In the genomic region with DNA sequence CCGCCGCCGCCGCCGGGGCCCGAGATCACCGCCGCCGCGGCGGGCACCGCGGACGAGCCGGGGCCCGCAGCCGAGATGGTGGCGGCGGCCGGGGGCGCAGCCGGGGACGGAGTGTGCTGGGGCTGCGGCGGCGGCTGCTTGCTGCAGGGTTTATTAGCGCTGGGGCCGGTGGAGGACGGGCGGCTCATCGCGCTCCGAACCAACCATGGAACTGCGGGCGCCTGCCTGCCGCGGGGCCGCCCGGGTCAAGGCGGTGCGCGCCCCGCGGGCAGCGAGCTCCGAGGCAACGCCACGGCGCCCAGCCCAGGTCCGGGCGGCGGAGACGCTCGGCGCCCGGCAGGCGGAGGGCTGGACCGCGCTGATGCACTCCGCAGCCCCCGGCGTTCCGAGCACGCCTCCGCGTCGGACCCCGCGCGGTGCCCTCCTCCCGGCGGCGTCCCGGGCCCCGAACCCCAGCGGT, we compare ENCODE assay signal across 9 cellular contexts. TPM values are rescaled to one million over a fixed set of nuclear protein-coding genes. Genes with fewer than 3 reads are reported as not detected.
A peak's percentile ranks its signal among the peaks of the same experiment; 100 is the strongest.
DNase-seq lines count a peak whose midpoint lies in the region; ATAC-seq and TF ChIP-seq lines count a peak whose summit lies in the region.
"Had no signal": no experiment of that assay in that cellular context is flagged by ENCODE, and none has a peak within 500 bp of the region (broad histone marks: within the 10 kb centered on the region; RNA-seq: fewer than 3 reads in every experiment).

No MANE protein-coding gene starts in this region.

- TF ChIP-seq CTCF in 22Rv1 (IDR thresholded peaks at IDR 0.05) = no peak
- no peak for TF ChIP-seq CTCF in osteocyte (IDR thresholded peaks at IDR 0.05)

- no peaks in the 10 kb centered on the region for H3K36me3 ChIP-seq in effector memory CD4-positive, alpha-beta T cell (ENCODE audit: control insufficient read depth, insufficient read depth, low read length)

- peak; percentile 18 for DNase-seq in KBM-7
- no peak for DNase-seq in effector memory CD4-positive, alpha-beta T cell
- DNase-seq in osteocyte (ENCODE audit: extremely low spot score, unreplicated experiment) = no peak
- DNase-seq in NCI-H2227 treated with DMSO at 0.1 percent for 48 hours (lab: John Stamatoyannopoulos, UW) = no peak
- no peak for DNase-seq in stimulated activated CD4-positive, alpha-beta T cell treated with anti-CD3 and anti-CD28 coated beads, Interleukin-4, amount 100 ng/mL, for 1 hour

- ATAC-seq in GM19372 (IDR thresholded peaks at IDR 0.05; ENCODE audit: low read depth, unreplicated experiment) (peak; percentile 1), HG02798 (IDR thresholded peaks at IDR 0.05; ENCODE audit: poor library complexity, unreplicated experiment) (no peak)

- peak overlapping the region; percentile 99 for H3K4me3 Mint-ChIP-seq in osteocyte (ENCODE audit: unreplicated experiment)

- no peak overlapping the region for H3K27ac Mint-ChIP-seq in osteocyte (ENCODE audit: unreplicated experiment)

- H3K27me3 ChIP-seq in effector memory CD4-positive, alpha-beta T cell (replicated peaks; ENCODE audit: control insufficient read depth, insufficient read depth, low read length, poor library complexity, severe bottlenecking) = no peaks in the 10 kb centered on the region

- in situ Hi-C loops in KBM-7 (cut with MboI; ENCODE audit: low pct_unique_long_range_greater_than_20kb, low sequenced_read_pairs) = no loop called here

- no peaks in the 10 kb centered on the region for H3K9me3 Mint-ChIP-seq in osteocyte (ENCODE audit: unreplicated experiment)

- H3K9me3 ChIP-seq in effector memory CD4-positive, alpha-beta T cell (ENCODE audit: control insufficient read depth, low read length) = no peaks in the 10 kb centered on the region

- H3K4me1 ChIP-seq in effector memory CD4-positive, alpha-beta T cell (ENCODE audit: control insufficient read depth, insufficient read depth, low read length, poor library complexity, severe bottlenecking) = peaks cover 15% of the 10 kb centered on the region

- H3K4me3 ChIP-seq in effector memory CD4-positive, alpha-beta T cell (ENCODE audit: insufficient read depth, low read depth, low read length, poor library complexity, severe bottlenecking) = peak overlapping the region; percentile 86

- peak overlapping the region; percentile 89 for H3K27ac ChIP-seq in 22Rv1
- peak overlapping the region; percentile 96 for H3K27ac ChIP-seq in effector memory CD4-positive, alpha-beta T cell (ENCODE audit: insufficient read depth, low read length, poor library complexity, severe bottlenecking)

- peaks cover 7% of the 10 kb centered on the region for H3K36me3 Mint-ChIP-seq in osteocyte (ENCODE audit: unreplicated experiment)

- no peaks in the 10 kb centered on the region for H3K27me3 Mint-ChIP-seq in osteocyte (ENCODE audit: unreplicated experiment)

- peaks cover 42% of the 10 kb centered on the region for H3K4me1 Mint-ChIP-seq in osteocyte (ENCODE audit: unreplicated experiment)

RNA-seq across cellular contexts. Expression of a gene that starts 0.3 kb away (rescaled TPM):
- total RNA-seq in osteocyte = 26.9 and 27.6 TPM in 2 replicates

RNA-seq across cellular contexts. Expression of a gene that starts 59.0 kb away (rescaled TPM):
- 0.83 TPM in 1 of 2 replicates, not detected in the other for total RNA-seq in osteocyte
- total RNA-seq: lung microvascular endothelial cell had no signal
